ENCODE assay signal across 8 cellular contexts in genomic region chr4:87839309-87839946, GRCh38. TPM values are rescaled to one million over a fixed set of nuclear protein-coding genes. Genes with fewer than 3 reads are reported as not detected.
A peak's percentile ranks its signal among the peaks of the same experiment; 100 is the strongest.
DNase-seq lines count a peak whose midpoint lies in the region; ATAC-seq and TF ChIP-seq lines count a peak whose summit lies in the region.

No MANE protein-coding gene starts in this region.

- no peak overlapping the region for H3K4me3 Mint-ChIP-seq in CD4-positive, alpha-beta T cell
- H3K4me3 Mint-ChIP-seq in T-helper 17 cell, result no peak overlapping the region

- no peak for DNase-seq in CD4-positive, alpha-beta T cell
- DNase-seq in LHCN-M2 (ENCODE audit: low read depth), result peak; percentile 32
- peak in 30 of 58 donors; percentile 2 to 57 (median 26) for DNase-seq in anterior cingulate cortex (lab: John Stamatoyannopoulos, UW)
- DNase-seq in hippocampal formation (lab: John Stamatoyannopoulos, UW), result peak; percentile 18 to 86
- DNase-seq in suprapubic skin (ENCODE audit: low spot score in 2 of 2), result no peak
- DNase-seq in T-helper 17 cell, result no peak
- DNase-seq in activated CD8-positive, alpha-beta memory T cell treated with anti-CD3 and anti-CD28 coated beads, Interleukin-2, amount 50 U/mL, for 48 hours, result no peak

- H3K36me3 Mint-ChIP-seq in CD4-positive, alpha-beta T cell (ENCODE audit: low read depth), result no peaks in the 10 kb centered on the region
- H3K36me3 Mint-ChIP-seq in T-helper 17 cell (ENCODE audit: low read depth), result no peaks in the 10 kb centered on the region

- TF ChIP-seq CTCF in CD4-positive, alpha-beta T cell (IDR thresholded peaks at IDR 0.05), result peak; percentile 46
- peak; percentile 61 to 78 for TF ChIP-seq CTCF in suprapubic skin (IDR thresholded peaks at IDR 0.05)

- intact Hi-C loops in CD4-positive, alpha-beta T cell (cut with DNase I, micrococcal nuclease), result no loop called here

- H3K27ac Mint-ChIP-seq in CD4-positive, alpha-beta T cell, result no peak overlapping the region
- H3K27ac Mint-ChIP-seq in T-helper 17 cell, result no peak overlapping the region

- no peaks in the 10 kb centered on the region for H3K4me1 Mint-ChIP-seq in CD4-positive, alpha-beta T cell (ENCODE audit: low read depth)
- no peaks in the 10 kb centered on the region for H3K4me1 Mint-ChIP-seq in T-helper 17 cell

- peak; percentile 48 for ATAC-seq in CD4-positive, alpha-beta T cell (ENCODE audit: poor library complexity)
- ATAC-seq in GM18907 (IDR thresholded peaks at IDR 0.05; ENCODE audit: unreplicated experiment), result peak; percentile 74
- ATAC-seq in T-helper 17 cell, result no peak

- no peak overlapping the region for H3K4me3 ChIP-seq in suprapubic skin

- H3K27me3 ChIP-seq in CD4-positive, alpha-beta T cell (ENCODE audit: control insufficient read depth, insufficient read depth, low read length), result no peaks in the 10 kb centered on the region
- H3K27me3 ChIP-seq in suprapubic skin, result no peaks in the 10 kb centered on the region

- no peaks in the 10 kb centered on the region for H3K9me3 Mint-ChIP-seq in CD4-positive, alpha-beta T cell

- H3K27me3 Mint-ChIP-seq in CD4-positive, alpha-beta T cell, result peaks cover 35% of the 10 kb centered on the region
- peaks cover 75% of the 10 kb centered on the region for H3K27me3 Mint-ChIP-seq in T-helper 17 cell

- CTCF ChIA-PET in CD4-positive, alpha-beta T cell (lab: Charles Lee), result no interaction called here

- H3K27ac ChIP-seq in CD4-positive, alpha-beta T cell (ENCODE audit: low read depth, low read length), result no peak overlapping the region
- H3K27ac ChIP-seq in suprapubic skin, result no peak overlapping the region

- WGBS in suprapubic skin, result under 1% methylated on average over 5 of the region's 5 CpGs

- H3K9me3 ChIP-seq in CD4-positive, alpha-beta T cell (ENCODE audit: control insufficient read depth, low read length), result no peaks in the 10 kb centered on the region
- H3K9me3 ChIP-seq in suprapubic skin, result no peaks in the 10 kb centered on the region
- H3K9me3 ChIP-seq in T-helper 17 cell (ENCODE audit: control insufficient read depth, low read length, poor library complexity, severe bottlenecking), result no peaks in the 10 kb centered on the region

- H3K36me3 ChIP-seq in suprapubic skin, result no peaks in the 10 kb centered on the region

- no peak for TF ChIP-seq EP300 in suprapubic skin (IDR thresholded peaks at IDR 0.05)

- POLR2A ChIA-PET in CD4-positive, alpha-beta T cell (lab: Charles Lee), result no interaction called here

- no peak for TF ChIP-seq POLR2A in suprapubic skin (IDR thresholded peaks at IDR 0.05)

- peaks cover 3% of the 10 kb centered on the region for H3K4me1 ChIP-seq in suprapubic skin

RNA-seq across cellular contexts. Expression of gene MEPE, which starts 6.7 kb away (rescaled TPM):
- not detected for total RNA-seq in CD4-positive, alpha-beta T cell
- not detected in 2 replicates for total RNA-seq in LHCN-M2 (2014; rRNA removed)
- not detected for polyA plus RNA-seq in LHCN-M2 (2012)
- total RNA-seq in suprapubic skin, result not detected
- total RNA-seq in T-helper 17 cell, result not detected

RNA-seq across cellular contexts. Expression of gene IBSP, which starts 40.1 kb away (rescaled TPM):
- total RNA-seq in CD4-positive, alpha-beta T cell, result not detected
- total RNA-seq in LHCN-M2 (2014; rRNA removed), result not detected in 2 replicates
- not detected for polyA plus RNA-seq in LHCN-M2 (2012)
- not detected for total RNA-seq in suprapubic skin
- not detected for total RNA-seq in T-helper 17 cell

Comparison
In these comparisons a context has a peak if more than half of its experiments do, and no peak if none do; other contexts are left out.
1. DNase-seq: peak in LHCN-M2 (single experiment), anterior cingulate cortex (30 of 58) and hippocampal formation (2 of 2); none in CD4-positive, alpha-beta T cell (0 of 10), suprapubic skin (0 of 2), T-helper 17 cell (0 of 3) and activated CD8-positive, alpha-beta memory T cell treated with anti-CD3 and anti-CD28 coated beads, Interleukin-2, amount 50 U/mL, for 48 hours (single experiment).